In the genomic region with DNA sequence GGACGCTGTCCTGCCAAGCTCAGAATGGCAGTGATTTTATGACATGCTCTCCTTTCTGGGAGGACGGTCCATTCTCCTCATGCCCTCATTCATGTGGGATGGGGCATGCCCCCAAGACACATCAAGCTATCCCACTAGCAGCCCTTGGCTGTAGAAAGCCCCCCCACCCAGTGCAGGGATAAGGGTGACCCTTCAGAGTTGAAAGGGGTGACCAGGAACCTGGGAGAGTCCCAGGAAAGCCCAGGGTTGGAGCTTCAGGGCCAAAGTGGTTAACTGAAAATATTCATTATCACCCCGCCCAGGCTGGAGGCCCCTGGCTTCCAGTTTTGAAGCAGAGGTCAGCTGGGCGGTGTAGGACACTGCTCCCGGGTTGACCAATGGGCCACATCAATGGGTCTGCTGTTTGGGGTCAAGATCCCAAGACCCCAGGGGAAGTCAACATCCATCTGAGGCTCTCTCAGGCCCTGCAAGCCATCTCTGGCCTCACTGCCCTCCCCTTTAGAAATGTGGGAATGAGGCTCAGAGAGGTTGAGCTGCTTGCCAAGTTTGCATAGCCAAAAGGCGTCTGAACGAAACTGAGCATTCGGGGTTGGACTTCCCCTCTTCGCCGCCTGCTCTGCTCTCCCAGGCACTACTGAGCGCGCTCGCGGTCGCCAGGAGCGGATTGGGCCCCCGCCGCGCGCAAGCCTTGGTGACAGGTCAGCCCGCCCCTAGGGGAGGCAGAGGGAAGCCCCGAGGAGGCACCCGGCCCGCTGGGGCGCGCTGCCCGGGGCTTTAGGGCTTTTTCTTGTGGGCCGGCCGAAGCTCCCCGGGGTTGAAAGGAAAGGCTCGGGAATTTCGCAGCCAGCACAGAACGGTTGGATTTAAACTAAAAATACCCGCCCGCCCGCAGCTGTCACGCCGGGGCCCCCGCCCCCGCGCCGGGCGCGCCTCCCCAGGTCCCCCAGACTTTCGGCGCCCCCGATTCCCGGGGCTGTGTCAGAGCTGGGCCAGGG, we compare ENCODE assay signal across 8 cellular contexts. TPM values are rescaled to one million over a fixed set of nuclear protein-coding genes. Genes with fewer than 3 reads are reported as not detected.
DNase-seq lines count a peak whose midpoint lies in the region; ATAC-seq and TF ChIP-seq lines count a peak whose summit lies in the region.

No MANE protein-coding gene starts in this region.

- H3K27ac Mint-ChIP-seq in CD8-positive, alpha-beta T cell: peak overlapping the region; percentile 93
- peak overlapping the region; percentile 48 for H3K27ac Mint-ChIP-seq in glutamatergic neuron (ENCODE audit: unreplicated experiment)

- peaks cover 8% of the 10 kb centered on the region for H3K36me3 Mint-ChIP-seq in CD8-positive, alpha-beta T cell
- H3K36me3 Mint-ChIP-seq in glutamatergic neuron (ENCODE audit: unreplicated experiment): no peaks in the 10 kb centered on the region

- no peaks in the 10 kb centered on the region for H3K27me3 Mint-ChIP-seq in CD8-positive, alpha-beta T cell (ENCODE audit: low read depth)
- peaks cover 7% of the 10 kb centered on the region for H3K27me3 Mint-ChIP-seq in glutamatergic neuron (ENCODE audit: unreplicated experiment)

- intact Hi-C loops in CD8-positive, alpha-beta T cell (cut with DNase I, micrococcal nuclease): loop anchor here (1.0 to 5.0 kb wide), 5 partner anchors 8 to 359 kb away; a partner anchor contains a TSS
- intact Hi-C loops in posterior cingulate gyrus (cut with DNase I) (no loop called here), upper lobe of right lung (cut with DNase I) (no loop called here)

- no peaks in the 10 kb centered on the region for H3K36me3 ChIP-seq in CD8-positive, alpha-beta T cell (ENCODE audit: insufficient read depth, low read length)
- H3K36me3 ChIP-seq in upper lobe of right lung: no peaks in the 10 kb centered on the region

- DNase-seq in CD8-positive, alpha-beta T cell: peak; percentile 62 to 84 (median 83)
- DNase-seq in RPMI8226 (peak; percentile 89), activated gamma-delta T cell (lab: John Stamatoyannopoulos, UW) (peak; percentile 79), glutamatergic neuron (peak; percentile 65), posterior cingulate gyrus (peak in 8 of 10 donors; percentile 37 to 95 (median 72)), upper lobe of right lung (peak; percentile 87)

- TF ChIP-seq CTCF in CD8-positive, alpha-beta T cell (IDR thresholded peaks at IDR 0.05): peak; percentile 46
- no peak for TF ChIP-seq CTCF in glutamatergic neuron (IDR thresholded peaks at IDR 0.05; ENCODE audit: partially characterized antibody, unreplicated experiment)
- TF ChIP-seq CTCF in upper lobe of right lung (IDR thresholded peaks at IDR 0.05): peak; percentile 53

- peaks cover 71% of the 10 kb centered on the region for H3K4me1 Mint-ChIP-seq in CD8-positive, alpha-beta T cell (ENCODE audit: low read depth)
- H3K4me1 Mint-ChIP-seq in glutamatergic neuron (ENCODE audit: low read depth, unreplicated experiment): peaks cover 17% of the 10 kb centered on the region

- ATAC-seq in CD8-positive, alpha-beta T cell: peak; percentile 85
- ATAC-seq in GM19395 (IDR thresholded peaks at IDR 0.05; ENCODE audit: unreplicated experiment) (peak; percentile 83), HG03521 (IDR thresholded peaks at IDR 0.05; ENCODE audit: unreplicated experiment) (peak; percentile 85), upper lobe of right lung (peak; percentile 76)

- POLR2A ChIA-PET in CD8-positive, alpha-beta T cell (lab: Charles Lee): interaction anchor here (0.8 to 3.1 kb wide), 6 partner anchors 8 to 72 kb away, joined by 3 to 27 read pairs (median 4); a partner anchor contains a TSS

- H3K4me3 Mint-ChIP-seq in CD8-positive, alpha-beta T cell: peak overlapping the region; percentile 89
- H3K4me3 Mint-ChIP-seq in glutamatergic neuron (ENCODE audit: unreplicated experiment): peak overlapping the region; percentile 83

- H3K4me1 ChIP-seq in CD8-positive, alpha-beta T cell (ENCODE audit: insufficient read depth, low read length): peaks cover 66% of the 10 kb centered on the region
- peaks cover 61% of the 10 kb centered on the region for H3K4me1 ChIP-seq in upper lobe of right lung

- CTCF ChIA-PET in CD8-positive, alpha-beta T cell (lab: Charles Lee): interaction anchor here (0.9 to 16.9 kb wide), 11 partner anchors 8 to 78 kb away, joined by 3 to 194 read pairs (median 4); no protein-coding TSS in a partner anchor

- H3K4me3 ChIP-seq in CD8-positive, alpha-beta T cell (ENCODE audit: low read depth, low read length): peak overlapping the region; percentile 79
- peak overlapping the region; percentile 72 for H3K4me3 ChIP-seq in upper lobe of right lung

- H3K9me3 ChIP-seq in CD8-positive, alpha-beta T cell (ENCODE audit: low read length): no peaks in the 10 kb centered on the region
- no peaks in the 10 kb centered on the region for H3K9me3 ChIP-seq in upper lobe of right lung

- H3K27me3 ChIP-seq in CD8-positive, alpha-beta T cell (ENCODE audit: insufficient read depth, low read length): no peaks in the 10 kb centered on the region
- no peaks in the 10 kb centered on the region for H3K27me3 ChIP-seq in upper lobe of right lung

- peak overlapping the region; percentile 59 for H3K27ac ChIP-seq in CD8-positive, alpha-beta T cell (ENCODE audit: low read depth, low read length)
- H3K27ac ChIP-seq in upper lobe of right lung: peak overlapping the region; percentile 78

- no peaks in the 10 kb centered on the region for H3K9me3 Mint-ChIP-seq in CD8-positive, alpha-beta T cell
- peaks cover 5% of the 10 kb centered on the region for H3K9me3 Mint-ChIP-seq in glutamatergic neuron (ENCODE audit: unreplicated experiment)

RNA-seq across cellular contexts. Expression of a gene that starts 0.6 kb away (rescaled TPM):
- 10 to 100 TPM; 18.5 to 19.7 TPM for total RNA-seq in CD8-positive, alpha-beta T cell
- total RNA-seq in glutamatergic neuron (ENCODE audit: unreplicated experiment): 7.1 TPM
- 19.3 TPM for total RNA-seq in upper lobe of right lung

RNA-seq across cellular contexts. Expression of a gene that starts 19.0 kb away (rescaled TPM):
- 10 to 100 TPM; 13.7 to 15.2 TPM for total RNA-seq in CD8-positive, alpha-beta T cell
- total RNA-seq in glutamatergic neuron (ENCODE audit: unreplicated experiment): 38.9 TPM
- total RNA-seq in upper lobe of right lung: 27.2 TPM

Comparison
In these comparisons a context has a peak if more than half of its experiments do, and no peak if none do; other contexts are left out.
1. Peak in every context shown above with its lines: DNase-seq, ATAC-seq, H3K4me3 ChIP-seq and H3K27ac ChIP-seq.
2. intact Hi-C loops: an anchor here in CD8-positive, alpha-beta T cell (1.0 to 5.0 kb wide); none called in posterior cingulate gyrus and upper lobe of right lung.